18 cellular contexts compared by ENCODE assay signal in the genomic region with DNA sequence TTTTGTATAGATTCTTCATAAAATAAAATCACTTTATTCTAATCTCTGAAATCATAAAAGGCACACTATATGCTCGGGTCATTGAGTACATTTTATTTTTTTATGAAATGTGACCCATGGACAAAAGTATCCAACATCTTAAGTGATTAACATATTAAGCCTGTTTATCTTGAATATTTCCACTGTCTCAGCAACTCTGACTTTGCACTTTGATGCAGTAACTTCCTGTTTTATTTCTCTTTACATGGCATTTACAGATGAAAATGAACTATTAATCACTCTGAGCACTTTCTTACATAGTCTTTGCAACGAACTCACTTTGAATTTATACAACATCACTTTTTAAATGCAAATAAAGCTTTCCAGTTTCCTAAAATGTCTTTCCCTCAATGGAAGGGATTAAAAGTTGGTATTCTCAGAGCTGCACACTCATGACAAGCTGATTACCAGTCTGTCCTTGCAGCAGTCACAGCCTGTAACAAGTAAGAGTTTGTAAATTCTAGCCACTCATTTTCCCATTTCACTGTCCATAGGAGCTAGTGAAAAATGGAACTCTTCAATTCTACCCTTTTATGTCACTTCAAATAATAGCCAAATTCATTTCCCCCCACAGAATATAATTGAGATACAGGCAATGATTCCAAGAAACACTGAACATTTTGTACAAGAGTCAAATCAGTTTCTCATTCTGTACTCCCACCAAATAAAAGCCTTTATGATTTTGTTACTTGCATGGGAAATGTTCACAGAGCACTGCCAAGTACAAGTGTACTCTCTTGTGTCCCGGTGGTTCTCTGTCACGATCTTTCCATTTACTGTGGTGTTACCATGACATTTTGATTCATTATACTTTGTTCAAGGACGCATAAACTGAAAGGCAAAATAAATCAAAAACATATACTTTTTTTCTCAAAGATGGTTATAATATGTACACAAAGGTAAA.
DNase-seq lines count a peak whose midpoint lies in the region; ATAC-seq, FAIRE-seq and TF ChIP-seq lines count a peak whose summit lies in the region.
"Had no signal": no experiment of that assay in that cellular context is flagged by ENCODE, and none has a peak within 500 bp of the region (broad histone marks: within the 10 kb centered on the region; RNA-seq: fewer than 3 reads in every experiment).

No MANE protein-coding gene starts in this region.

- TF ChIP-seq CTCF in heart right ventricle (IDR thresholded peaks at IDR 0.05) (no peak), right atrium auricular region (IDR thresholded peaks at IDR 0.05) (no peak), SK-N-SH (IDR thresholded peaks at IDR 0.05) (no peak), endothelial cell of umbilical vein (IDR thresholded peaks at IDR 0.05; ENCODE audit: extremely low read depth in 1 of 2, insufficient read depth in 1 of 2, low read depth in 1 of 2, low read length in 2 of 2) (no peak), suprapubic skin (IDR thresholded peaks at IDR 0.05) (no peak)

- H3K27ac ChIP-seq in heart right ventricle (no peak overlapping the region), right atrium auricular region (no peak overlapping the region), SK-N-SH (ENCODE audit: low read depth in 2 of 2, low read length in 1 of 2) (no peak overlapping the region), endothelial cell of umbilical vein (ENCODE audit: insufficient read depth, low read depth, low read length) (peak overlapping the region; percentile 5), suprapubic skin (no peak overlapping the region)
- H3K27ac ChIP-seq: Peyer's patch had no signal

- H3K4me1 ChIP-seq in heart right ventricle (no peaks in the 10 kb centered on the region), right atrium auricular region (no peaks in the 10 kb centered on the region), SK-N-SH (ENCODE audit: control insufficient read depth in 1 of 2, insufficient read depth in 2 of 2, low read depth in 1 of 2, low read length in 1 of 2) (peaks cover 0 to 4% of the 10 kb centered on the region in 2 experiments; a peak in 1 of 4 replicates), endothelial cell of umbilical vein (ENCODE audit: control insufficient read depth, extremely low read depth, insufficient read depth, low read length) (peaks cover 2% of the 10 kb centered on the region), suprapubic skin (no peaks in the 10 kb centered on the region)
- H3K4me1 ChIP-seq: Peyer's patch had no signal

- no peaks in the 10 kb centered on the region; the same call in 1 of the 2 replicates for H3K9me2 ChIP-seq in SK-N-SH

- WGBS in heart right ventricle, 2 donors, result 42 to 59% methylated on average over 5 of the region's 5 CpGs
- 85% methylated on average over 5 of the region's 5 CpGs for WGBS in SK-N-SH (ENCODE audit: low lambda C conversion rate)
- WGBS in suprapubic skin, result 32% methylated on average over 5 of the region's 5 CpGs

- POLR2A ChIA-PET in SK-N-SH (lab: Yijun Ruan, JAX), result no interaction called here
- POLR2A ChIA-PET in endothelial cell of umbilical vein (lab: Charles Lee), result no interaction called here

- FAIRE-seq in endothelial cell of umbilical vein (lab: Jason Lieb, UNC), result no peak

- H3K79me2 ChIP-seq in SK-N-SH (ENCODE audit: insufficient read depth) (no peaks in the 10 kb centered on the region), endothelial cell of umbilical vein (ENCODE audit: control insufficient read depth, insufficient read depth, low read length) (no peaks in the 10 kb centered on the region)

- ATAC-seq in heart right ventricle (peak in 1 of 8 donors; percentile 58), GM18868 (IDR thresholded peaks at IDR 0.05; ENCODE audit: unreplicated experiment) (no peak), HG03159 (IDR thresholded peaks at IDR 0.05; ENCODE audit: unreplicated experiment) (no peak)
- ATAC-seq: left ventricle myocardium superior had no signal

- no peaks in the 10 kb centered on the region for H3K9me1 ChIP-seq in endothelial cell of umbilical vein (replicated peaks; ENCODE audit: control insufficient read depth, extremely low read depth, insufficient read depth, low read length)

- H4K20me1 ChIP-seq in SK-N-SH (ENCODE audit: insufficient read depth) (no peaks in the 10 kb centered on the region), endothelial cell of umbilical vein (replicated peaks; ENCODE audit: control insufficient read depth, extremely low read depth, insufficient read depth, low read length) (no peaks in the 10 kb centered on the region)

- no peak for DNase-seq in heart right ventricle
- DNase-seq in right atrium auricular region (ENCODE audit: low spot score), result no peak
- DNase-seq in SK-N-SH, result no peak
- peak; percentile 54 for DNase-seq in endothelial cell of umbilical vein (ENCODE audit: low read depth, low spot score)
- DNase-seq in suprapubic skin (ENCODE audit: low spot score in 2 of 2), result no peak
- DNase-seq in NCI-H1048 (lab: John Stamatoyannopoulos, UW), result no peak
- DNase-seq: activated CD8-positive, alpha-beta memory T cell treated with anti-CD3 and anti-CD28 coated beads for 24 hours; activated naive CD4-positive, alpha-beta T cell treated with anti-CD3 and anti-CD28 coated beads, Interleukin-2, amount 50 U/mL, for 16 hours; cortex of kidney; HCEC 1CT; left ventricle myocardium superior; NCI-H2171 treated with DMSO at 0.1 percent for 48 hours; occipital lobe; Peyer's patch; stimulated activated CD4-positive, alpha-beta T cell treated with anti-CD3 and anti-CD28 coated beads, Interleukin-15, amount 100 ng/mL, for 24 hours; T-helper 9 cell had no signal

- BruUV-seq in endothelial cell of umbilical vein (replicated peaks; lab: Mats Ljungman, UMichigan), result no TSS peak

- TF ChIP-seq RAD21 in SK-N-SH (IDR thresholded peaks at IDR 0.05; ENCODE audit: low read length), result no peak

- CTCF ChIA-PET in SK-N-SH (lab: Yijun Ruan, JAX) (no interaction called here), endothelial cell of umbilical vein (lab: Charles Lee) (no interaction called here)

- H3F3A ChIP-seq in SK-N-SH (replicated peaks; ENCODE audit: insufficient read depth), result no peaks in the 10 kb centered on the region

- TF ChIP-seq EP300 in SK-N-SH (IDR thresholded peaks at IDR 0.05; ENCODE audit: borderline replicate concordance in 1 of 2, low read depth in 1 of 2, low read length in 1 of 2) (no peak), suprapubic skin (IDR thresholded peaks at IDR 0.05) (no peak)

- no peak overlapping the region for H3K4me2 ChIP-seq in SK-N-SH
- peak overlapping the region; percentile 92 for H3K4me2 ChIP-seq in endothelial cell of umbilical vein (ENCODE audit: insufficient read depth, low read length)

- dilution Hi-C loops in endothelial cell of umbilical vein (cut with MboI; ENCODE audit: extremely low pct_ligation_motif_present, low sequenced_read_pairs), result no loop called here

- no peaks in the 10 kb centered on the region for H3K27me3 ChIP-seq in heart right ventricle
- H3K27me3 ChIP-seq in right atrium auricular region, result no peaks in the 10 kb centered on the region
- H3K27me3 ChIP-seq in SK-N-SH (ENCODE audit: insufficient read depth), result no peaks in the 10 kb centered on the region
- H3K27me3 ChIP-seq in endothelial cell of umbilical vein (ENCODE audit: control insufficient read depth in 2 of 2, insufficient read depth in 2 of 2, low read length in 2 of 2), result no peaks in the 10 kb centered on the region
- no peaks in the 10 kb centered on the region for H3K27me3 ChIP-seq in suprapubic skin
- H3K27me3 ChIP-seq: Peyer's patch had no signal

- intact Hi-C loops in heart right ventricle (cut with DNase I) (no loop called here), endothelial cell of umbilical vein (cut with micrococcal nuclease) (no loop called here)

- H3K9me3 ChIP-seq in heart right ventricle (peaks cover 0 to 5% (median 0%) of the 10 kb centered on the region in 11 donors), right atrium auricular region (no peaks in the 10 kb centered on the region), SK-N-SH (no peaks in the 10 kb centered on the region), endothelial cell of umbilical vein (replicated peaks; ENCODE audit: control insufficient read depth, insufficient read depth, low read length) (no peaks in the 10 kb centered on the region), suprapubic skin (no peaks in the 10 kb centered on the region)
- H3K9me3 ChIP-seq: Peyer's patch had no signal

- H3K9ac ChIP-seq in SK-N-SH, result no peak overlapping the region
- H3K9ac ChIP-seq in endothelial cell of umbilical vein (replicated peaks; ENCODE audit: extremely low read depth, insufficient read depth, low read length), result peak overlapping the region; percentile 13

- H3K4me3 ChIP-seq in heart right ventricle (peak overlapping the region in 7 of 10 donors; percentile 4 to 33 (median 11)), right atrium auricular region (no peak overlapping the region), SK-N-SH (ENCODE audit: low read depth in 2 of 2, low read length in 1 of 2) (no peak overlapping the region), endothelial cell of umbilical vein (replicated peaks in 1 of 3; ENCODE audit: insufficient read depth in 1 of 3, low read depth in 1 of 3, low read length in 3 of 3) (peak overlapping the region in 2 of 3 experiments; percentile 38 to 48), suprapubic skin (peak overlapping the region; percentile 1)
- H3K4me3 ChIP-seq: Peyer's patch had no signal

- peak overlapping the region; percentile 83 for H2AFZ ChIP-seq in SK-N-SH (ENCODE audit: low read depth)
- H2AFZ ChIP-seq in endothelial cell of umbilical vein (ENCODE audit: low read depth, low read length), result peak overlapping the region; percentile 91

- H3K36me3 ChIP-seq in heart right ventricle (no peaks in the 10 kb centered on the region), right atrium auricular region (no peaks in the 10 kb centered on the region), SK-N-SH (replicated peaks in 1 of 2; ENCODE audit: control insufficient read depth in 1 of 2, insufficient read depth in 2 of 2, low read length in 1 of 2) (no peaks in the 10 kb centered on the region), endothelial cell of umbilical vein (ENCODE audit: control insufficient read depth in 2 of 2, extremely low read depth in 1 of 2, insufficient read depth in 2 of 2, low read length in 2 of 2) (no peaks in the 10 kb centered on the region), suprapubic skin (no peaks in the 10 kb centered on the region)
- H3K36me3 ChIP-seq: Peyer's patch had no signal

- no peak for TF ChIP-seq POLR2A in endothelial cell of umbilical vein (IDR thresholded peaks at IDR 0.05; ENCODE audit: low read depth, low read length)
- TF ChIP-seq POLR2A in suprapubic skin (IDR thresholded peaks at IDR 0.05), result no peak

TF ChIP-seq in SK-N-SH, 30 proteins besides CTCF, POLR2A, EP300 and RAD21 (continues in another document):
- TF ChIP-seq FOSL2 (IDR thresholded peaks at IDR 0.05; ENCODE audit: borderline replicate concordance, low read depth), result no peak
- no peak for TF ChIP-seq CHD2 (IDR thresholded peaks at IDR 0.05; ENCODE audit: low read length, partially characterized antibody)
- TF ChIP-seq RCOR1 (IDR thresholded peaks at IDR 0.05; ENCODE audit: low read length), result no peak

TF ChIP-seq in endothelial cell of umbilical vein, 7 proteins besides CTCF, POLR2A, EP300 and RAD21 (continues in another document):
- TF ChIP-seq EZH2 (IDR thresholded peaks at IDR 0.05; ENCODE audit: borderline replicate concordance, low read depth, low read length, severe bottlenecking), result no peak
- no peak for TF ChIP-seq GATA2 (IDR thresholded peaks at IDR 0.05; ENCODE audit: insufficient read depth, insufficient read length, low read depth, low read length)
- no peak for TF ChIP-seq POLR2AphosphoS5 (IDR thresholded peaks at IDR 0.05; ENCODE audit: insufficient read depth, low read depth, low read length)

Comparison
In these comparisons a context has a peak if more than half of its experiments do, and no peak if none do; other contexts are left out.
1. H3K4me3 ChIP-seq: peak in heart right ventricle (7 of 10), endothelial cell of umbilical vein (2 of 3) and suprapubic skin (single experiment); none in right atrium auricular region (0 of 2) and SK-N-SH (0 of 2).